Comparison of ENCODE assay signal across 15 cellular contexts in the genomic region with DNA sequence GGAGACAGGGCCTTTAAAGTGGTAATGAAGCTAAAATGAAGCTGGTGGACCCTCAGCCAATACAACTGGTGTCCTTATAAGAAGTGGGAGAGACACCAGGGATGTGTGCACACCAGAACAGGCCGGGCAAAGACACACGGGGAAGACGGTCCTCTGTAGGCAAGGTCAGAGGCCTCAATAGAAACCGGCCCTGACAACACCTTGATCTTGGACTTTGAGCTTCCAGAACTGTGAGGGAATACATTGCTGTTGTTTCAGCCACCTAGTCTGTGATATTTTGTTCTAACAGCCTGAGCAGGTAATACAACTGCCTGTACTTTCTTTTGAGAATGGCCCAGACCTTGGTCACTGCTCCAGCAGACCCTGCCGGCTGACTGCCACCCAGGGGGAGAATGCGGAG.
A peak's percentile ranks its signal among the peaks of the same experiment; 100 is the strongest.
DNase-seq lines count a peak whose midpoint lies in the region; ATAC-seq and TF ChIP-seq lines count a peak whose summit lies in the region.
"Had no signal": no experiment of that assay in that cellular context is flagged by ENCODE, and none has a peak within 500 bp of the region (broad histone marks: within the 10 kb centered on the region; RNA-seq: fewer than 3 reads in every experiment).

No MANE protein-coding gene starts in this region.

- H3K36me3 Mint-ChIP-seq in WTC11, result peaks cover 17% of the 10 kb centered on the region
- peaks cover 4% of the 10 kb centered on the region for H3K36me3 Mint-ChIP-seq in glutamatergic neuron (ENCODE audit: unreplicated experiment)
- H3K36me3 Mint-ChIP-seq: CD4-positive, alpha-beta memory T cell had no signal

- H3K9me3 ChIP-seq in neuronal stem cell (replicated peaks in 1 of 2; ENCODE audit: control insufficient read depth in 2 of 2, insufficient read depth in 1 of 2, low read depth in 1 of 2, low read length in 2 of 2), result peaks cover 0 to 6% of the 10 kb centered on the region in 2 donors
- H3K9me3 ChIP-seq: HAP-1 had no signal

- no peak overlapping the region for H3K23ac ChIP-seq in mesendoderm (ENCODE audit: low read length)
- peak overlapping the region; percentile 21 for H3K23ac ChIP-seq in neuronal stem cell (ENCODE audit: low read depth, low read length, poor library complexity)

- H3K4me1 ChIP-seq in mesendoderm (ENCODE audit: control insufficient read depth, low read depth, low read length) (peaks cover 10% of the 10 kb centered on the region), neuronal stem cell (ENCODE audit: control insufficient read depth in 2 of 2, insufficient read depth in 1 of 2, low read depth in 1 of 2, low read length in 2 of 2) (peaks cover 49 to 57% of the 10 kb centered on the region in 2 donors)

- H4K5ac ChIP-seq in mesendoderm (ENCODE audit: low read length), result no peak overlapping the region

- H2BK15ac ChIP-seq in mesendoderm (replicated peaks; ENCODE audit: low read depth) (no peak overlapping the region), neuronal stem cell (ENCODE audit: low read length) (peak overlapping the region; percentile 45)

- H3K27me3 ChIP-seq in mesendoderm (ENCODE audit: insufficient read depth, low read length, poor library complexity) (no peaks in the 10 kb centered on the region), neuronal stem cell (ENCODE audit: control insufficient read depth in 3 of 3, insufficient read depth in 3 of 3, low read depth in 1 of 3, low read length in 3 of 3) (no peaks in the 10 kb centered on the region)

- H2BK5ac ChIP-seq in mesendoderm (ENCODE audit: low read length) (no peak overlapping the region), neuronal stem cell (ENCODE audit: low read length) (no peak overlapping the region)

- H3K27ac ChIP-seq in mesendoderm (ENCODE audit: low read depth, low read length), result no peak overlapping the region
- no peak overlapping the region for H3K27ac ChIP-seq in neuronal stem cell (replicated peaks; ENCODE audit: low read length)

- ATAC-seq in WTC11 (no peak), HG03354 (IDR thresholded peaks at IDR 0.05; ENCODE audit: poor library complexity, severe bottlenecking, unreplicated experiment) (no peak), left lobe of liver (no peak), HG03469 (IDR thresholded peaks at IDR 0.05; ENCODE audit: unreplicated experiment) (no peak), GM19452 (IDR thresholded peaks at IDR 0.05; ENCODE audit: unreplicated experiment) (no peak)
- ATAC-seq: GM12878 had no signal

- CTCF ChIA-PET in WTC11 (lab: Charles Lee), result interaction anchor here (0.6 kb wide), 1 partner anchor 10 kb away, joined by 3 read pairs; no protein-coding TSS in a partner anchor

- POLR2A ChIA-PET in WTC11 (lab: Charles Lee), result interaction anchor here (1.0 kb wide), 1 partner anchor 12 kb away, joined by 3 read pairs; no protein-coding TSS in a partner anchor

- no peak for DNase-seq in WTC11 (ENCODE audit: low spot score)
- DNase-seq in glutamatergic neuron, result no peak
- no peak for DNase-seq in mesendoderm
- no peak for DNase-seq in neuronal stem cell (ENCODE audit: low spot score)
- DNase-seq in left lobe of liver (ENCODE audit: low spot score), result no peak
- DNase-seq: C1 segment of cervical spinal cord; CD4-positive, alpha-beta memory T cell; DMS79 had no signal

- H3K4me2 ChIP-seq in mesendoderm (ENCODE audit: low read length) (no peak overlapping the region), neuronal stem cell (ENCODE audit: insufficient read depth, low read length, poor library complexity, severe bottlenecking) (no peak overlapping the region)

- H3K4ac ChIP-seq in mesendoderm (ENCODE audit: low read depth, low read length), result no peak overlapping the region
- H3K4ac ChIP-seq in neuronal stem cell (ENCODE audit: low read length), result no peak overlapping the region

- no peak for TF ChIP-seq CTCF in WTC11 (IDR thresholded peaks at IDR 0.05)
- no peak for TF ChIP-seq CTCF in glutamatergic neuron (IDR thresholded peaks at IDR 0.05; ENCODE audit: partially characterized antibody, unreplicated experiment)

- H3K4me3 Mint-ChIP-seq in WTC11 (no peak overlapping the region), glutamatergic neuron (ENCODE audit: unreplicated experiment) (no peak overlapping the region)
- H3K4me3 Mint-ChIP-seq: B cell; CD4-positive, alpha-beta memory T cell had no signal

- H2BK120ac ChIP-seq in mesendoderm (ENCODE audit: low read depth, low read length), result no peak overlapping the region
- H2BK120ac ChIP-seq in neuronal stem cell (ENCODE audit: low read depth, low read length), result no peak overlapping the region

- H3K9me3 Mint-ChIP-seq in WTC11 (no peaks in the 10 kb centered on the region), glutamatergic neuron (ENCODE audit: unreplicated experiment) (peaks cover 9% of the 10 kb centered on the region)
- H3K9me3 Mint-ChIP-seq: GM23338 had no signal

- peak overlapping the region; percentile 55 for H3K27ac Mint-ChIP-seq in WTC11
- H3K27ac Mint-ChIP-seq in glutamatergic neuron (ENCODE audit: unreplicated experiment), result peak overlapping the region; percentile 1
- H3K27ac Mint-ChIP-seq: B cell; CD4-positive, alpha-beta memory T cell had no signal

- H3K36me3 ChIP-seq in mesendoderm (ENCODE audit: control insufficient read depth, insufficient read depth, low read length), result no peaks in the 10 kb centered on the region
- no peaks in the 10 kb centered on the region for H3K36me3 ChIP-seq in neuronal stem cell (replicated peaks in 1 of 2; ENCODE audit: control insufficient read depth in 2 of 2, insufficient read depth in 2 of 2, low read length in 2 of 2)
- H3K36me3 ChIP-seq: HAP-1 had no signal

- no peaks in the 10 kb centered on the region for H3K27me3 Mint-ChIP-seq in WTC11 (ENCODE audit: low read depth)
- H3K27me3 Mint-ChIP-seq in glutamatergic neuron (ENCODE audit: unreplicated experiment), result peaks cover 12% of the 10 kb centered on the region

- H3K4me3 ChIP-seq in mesendoderm (ENCODE audit: low read length) (no peak overlapping the region), neuronal stem cell (ENCODE audit: low read length in 2 of 2) (no peak overlapping the region)
- H3K4me3 ChIP-seq: GM12878, GM23338, HAP-1 had no signal

- H3K9ac ChIP-seq in mesendoderm (ENCODE audit: low read length) (no peak overlapping the region), neuronal stem cell (ENCODE audit: low read depth, low read length, poor library complexity) (no peak overlapping the region)

- peak overlapping the region; percentile 50 for H3K56ac ChIP-seq in mesendoderm (ENCODE audit: low read length)

- no peak overlapping the region for H4K91ac ChIP-seq in neuronal stem cell (ENCODE audit: low read depth, low read length, poor library complexity)

- no peak overlapping the region for H3K14ac ChIP-seq in neuronal stem cell (ENCODE audit: low read length)

- H3K18ac ChIP-seq in mesendoderm (ENCODE audit: low read length) (no peak overlapping the region), neuronal stem cell (ENCODE audit: low read length) (peak overlapping the region; percentile 20)

- H3K79me1 ChIP-seq in mesendoderm (ENCODE audit: low read length), result no peaks in the 10 kb centered on the region
- H3K79me1 ChIP-seq in neuronal stem cell (ENCODE audit: low read depth, low read length), result peaks cover 3% of the 10 kb centered on the region

- H2BK12ac ChIP-seq in neuronal stem cell (ENCODE audit: low read length), result no peak overlapping the region

- no peak overlapping the region for H4K8ac ChIP-seq in mesendoderm (ENCODE audit: low read depth, low read length)
- no peak overlapping the region for H4K8ac ChIP-seq in neuronal stem cell (ENCODE audit: low read depth, low read length)

- H3K4me1 Mint-ChIP-seq in WTC11 (peaks cover 78% of the 10 kb centered on the region), glutamatergic neuron (ENCODE audit: low read depth, unreplicated experiment) (peaks cover 28% of the 10 kb centered on the region)
- H3K4me1 Mint-ChIP-seq: B cell had no signal

- H2AFZ ChIP-seq in neuronal stem cell (ENCODE audit: low read length), result no peak overlapping the region
- H2AFZ ChIP-seq: GM23338 had no signal

- WGBS in mesendoderm (ENCODE audit: extremely low coverage, insufficient coverage, low lambda C conversion rate), result no CpG with 5 or more reads among the region's 6 CpGs
- WGBS in neuronal stem cell (ENCODE audit: extremely low coverage in 2 of 2, insufficient read length in 2 of 2, insufficient replicate concordance in 1 of 2), 2 donors, result no CpG with 5 or more reads among the region's 6 CpGs

- no peaks in the 10 kb centered on the region for H3K79me2 ChIP-seq in mesendoderm (ENCODE audit: control insufficient read depth, insufficient read depth, low read length)

- no peak overlapping the region for H2AK5ac ChIP-seq in mesendoderm (ENCODE audit: low read length)
- peak overlapping the region; percentile 77 for H2AK5ac ChIP-seq in neuronal stem cell (ENCODE audit: low read depth, low read length)

TF ChIP-seq in WTC11, 78 proteins besides CTCF, POLR2A, EP300 and RAD21:
- no peak for TF ChIP-seq IRF2 (CRISPR knock-in tag; IDR thresholded peaks at IDR 0.05; ENCODE audit: borderline replicate concordance, low read depth)
